In genomic region chr6:49325901-49326300, GRCh38 we compare ENCODE assay signal across 1 cellular context.
TF ChIP-seq lines count a peak whose summit lies in the region.

No MANE protein-coding gene starts in this region.

TF ChIP-seq in IMR-90, 13 proteins besides CTCF, POLR2A, EP300 and RAD21 (continued from another document):
- TF ChIP-seq USF2 (IDR thresholded peaks at IDR 0.05; ENCODE audit: low read depth, low read length) (no peak), BHLHE40 (IDR thresholded peaks at IDR 0.05; ENCODE audit: low read depth, low read length) (no peak), SMC3 (IDR thresholded peaks at IDR 0.05; ENCODE audit: low read depth, low read length) (no peak)
